8 cellular contexts compared by ENCODE assay signal in genomic region chr19:45862271-45862563, GRCh38. TPM values are rescaled to one million over a fixed set of nuclear protein-coding genes. Genes with fewer than 3 reads are reported as not detected.
DNase-seq lines count a peak whose midpoint lies in the region; ATAC-seq and TF ChIP-seq lines count a peak whose summit lies in the region.

No MANE protein-coding gene starts in this region.

- H3K9me3 ChIP-seq in Panc1 (ENCODE audit: control insufficient read depth, insufficient read depth, low read depth, low read length) = no peaks in the 10 kb centered on the region
- no peaks in the 10 kb centered on the region for H3K9me3 ChIP-seq in esophagus (ENCODE audit: control insufficient read depth in 2 of 2, insufficient read depth in 1 of 2, low read depth in 1 of 2, low read length in 1 of 2)
- H3K9me3 ChIP-seq in osteoblast (ENCODE audit: low read depth, low read length) = no peaks in the 10 kb centered on the region

- in situ Hi-C loops in Panc1 (cut with HindIII; ENCODE audit: low pct_unique_long_range_greater_than_20kb, low sequenced_read_pairs) = no loop called here

- intact Hi-C loops in Panc1 (cut with micrococcal nuclease; ENCODE audit: unreplicated experiment) (no loop called here), posterior cingulate gyrus (cut with DNase I) (loop anchor here (2.0 kb wide), 1 partner anchor 25 kb away; the partner anchor contains the start of gene IRF2BP1), head of caudate nucleus (cut with DNase I) (loop anchor here (2.0 kb wide), 1 partner anchor 25 kb away; the partner anchor contains the start of gene IRF2BP1)

- TF ChIP-seq CTCF in Panc1 (IDR thresholded peaks at IDR 0.05) (no peak), osteoblast (IDR thresholded peaks at IDR 0.05; ENCODE audit: extremely low read depth, low read depth, low read length) (no peak)

- no TSS peak for BruUV-seq in Panc1 (replicated peaks; lab: Mats Ljungman, UMichigan)

- 0 to 1% methylated on average over 11 of the region's 11 CpGs for WGBS in esophagus, 2 donors

- POLR2A ChIA-PET in Panc1 (lab: Charles Lee) = no interaction called here

- H3K36me3 ChIP-seq in Panc1 (ENCODE audit: control insufficient read depth, insufficient read depth, low read length) (no peaks in the 10 kb centered on the region; the same call in 1 of the 2 replicates), esophagus (ENCODE audit: control insufficient read depth in 2 of 2, insufficient read depth in 2 of 2, low read length in 1 of 2) (no peaks in the 10 kb centered on the region), osteoblast (ENCODE audit: insufficient read depth, low read length) (peaks cover 23% of the 10 kb centered on the region)

- H3K27me3 ChIP-seq in Panc1 (ENCODE audit: control insufficient read depth, insufficient read depth, low read length) (no peaks in the 10 kb centered on the region; the same call in 1 of the 2 replicates), esophagus (ENCODE audit: control insufficient read depth in 1 of 2, insufficient read depth in 2 of 2, low read length in 2 of 2) (peaks cover 0 to 3% of the 10 kb centered on the region in 2 donors), osteoblast (ENCODE audit: insufficient read depth, low read length) (peaks cover 40% of the 10 kb centered on the region)

- H3K27ac ChIP-seq in Panc1 (ENCODE audit: low read length) (peak overlapping the region; percentile 91), esophagus (ENCODE audit: low read depth in 2 of 2, low read length in 1 of 2) (peak overlapping the region; percentile 83 to 93), osteoblast (ENCODE audit: low read depth, low read length) (peak overlapping the region; percentile 86)

- peak overlapping the region; percentile 82 for H2AFZ ChIP-seq in osteoblast (ENCODE audit: low read length)

- ATAC-seq in Panc1 (no peak), GM19455 (IDR thresholded peaks at IDR 0.05; ENCODE audit: unreplicated experiment) (no peak)

- no peaks in the 10 kb centered on the region for H4K20me1 ChIP-seq in osteoblast (ENCODE audit: insufficient read depth, low read length)

- peaks cover 50% of the 10 kb centered on the region for H3K79me2 ChIP-seq in osteoblast (ENCODE audit: insufficient read depth, low read length)

- CTCF ChIA-PET in Panc1 (lab: Charles Lee) = no interaction called here

- peak overlapping the region; percentile 76 for H3K4me2 ChIP-seq in osteoblast (ENCODE audit: insufficient read depth, low read length)

- peak; percentile 76 for DNase-seq in COLO829 (ENCODE audit: low spot score)
- no peak for DNase-seq in Panc1 (ENCODE audit: low read depth, low spot score)
- DNase-seq in osteoblast (ENCODE audit: insufficient read length, low spot score, missing footprints) = no peak
- no peak for DNase-seq in posterior cingulate gyrus
- DNase-seq in kidney tubule cell (ENCODE audit: low spot score) = no peak
- DNase-seq in head of caudate nucleus = no peak

- H3K4me3 ChIP-seq in Panc1 (ENCODE audit: low read depth in 2 of 2, low read length in 2 of 2) (peak overlapping the region; percentile 95), esophagus (ENCODE audit: low read depth in 1 of 2, low read length in 2 of 2) (peak overlapping the region; percentile 80 to 95), osteoblast (ENCODE audit: insufficient read depth, low read length) (peak overlapping the region; percentile 83)

- H3K4me1 ChIP-seq in Panc1 (ENCODE audit: control insufficient read depth, insufficient read depth, low read length) (peaks cover 4% of the 10 kb centered on the region; the same call in 1 of the 2 replicates), esophagus (ENCODE audit: control insufficient read depth in 2 of 2, insufficient read depth in 2 of 2, low read length in 1 of 2) (peaks cover 0 to 3% of the 10 kb centered on the region in 2 donors), osteoblast (ENCODE audit: insufficient read depth, low read length) (peaks cover 7% of the 10 kb centered on the region)

RNA-seq across cellular contexts. Expression of gene SYMPK, which starts 0.7 kb away (rescaled TPM):
- total RNA-seq in Panc1 (2021; ENCODE audit: unreplicated experiment) = 47.7 TPM
- 46.6 TPM for polyA plus RNA-seq in Panc1 (2012; ENCODE audit: insufficient read length)
- polyA plus RNA-seq in esophagus = 10 to 100 TPM; 31.3 to 76.3 TPM
- total RNA-seq in osteoblast = 30.6 and 42.0 TPM in 2 replicates

RNA-seq across cellular contexts. Expression of gene FOXA3, which starts 1.9 kb away (rescaled TPM):
- total RNA-seq in Panc1 (2021; ENCODE audit: unreplicated experiment) (0.26 TPM), osteoblast (not detected in 2 replicates)
- polyA plus RNA-seq in Panc1 (2012; ENCODE audit: insufficient read length) = 0.22 TPM
- polyA plus RNA-seq in esophagus = under 1 TPM; 0.02 to 0.10 TPM

RNA-seq across cellular contexts. Expression of gene IRF2BP1, which starts 23.7 kb away (rescaled TPM):
- total RNA-seq in Panc1 (2021; ENCODE audit: unreplicated experiment) (21.9 TPM), osteoblast (28.6 and 35.8 TPM in 2 replicates)
- 22.4 TPM for polyA plus RNA-seq in Panc1 (2012; ENCODE audit: insufficient read length)
- 10 to 100 TPM in 1 of 2 donors, 1 to 10 TPM in 1; 9.0 to 10.6 TPM for polyA plus RNA-seq in esophagus

RNA-seq across cellular contexts. Expression of gene MYPOP, which starts 40.2 kb away (rescaled TPM):
- 11.1 TPM for total RNA-seq in Panc1 (2021; ENCODE audit: unreplicated experiment)
- 11.6 TPM for polyA plus RNA-seq in Panc1 (2012; ENCODE audit: insufficient read length)
- 1 to 10 TPM; 3.2 to 3.5 TPM for polyA plus RNA-seq in esophagus
- 2.1 and 3.3 TPM in 2 replicates for total RNA-seq in osteoblast

RNA-seq across cellular contexts. Expression of gene RSPH6A, which starts 47.1 kb away (rescaled TPM):
- total RNA-seq in Panc1 (2021; ENCODE audit: unreplicated experiment) (not detected), osteoblast (under 0.01 and 0.29 TPM in 2 replicates)
- not detected for polyA plus RNA-seq in Panc1 (2012; ENCODE audit: insufficient read length)
- polyA plus RNA-seq in esophagus = under 1 TPM in 1 of 2 donors, not detected in 1; 0.16 TPM
